Comparison of ENCODE assay signal across 8 cellular contexts in genomic region chr12:122872815-122873361, GRCh38. TPM values are rescaled to one million over a fixed set of nuclear protein-coding genes. Genes with fewer than 3 reads are reported as not detected.
DNase-seq lines count a peak whose midpoint lies in the region; ATAC-seq and TF ChIP-seq lines count a peak whose summit lies in the region.

No MANE protein-coding gene starts in this region.

- no peak for TF ChIP-seq POLR2A in breast epithelium (IDR thresholded peaks at IDR 0.05)

- H3K9ac ChIP-seq in mucosa of stomach (ENCODE audit: low read length): peak overlapping the region; percentile 64

- H3K27ac ChIP-seq in cardiac muscle cell: peak overlapping the region; percentile 73
- H3K27ac ChIP-seq in breast epithelium: peak overlapping the region; percentile 93 to 95
- peak overlapping the region; percentile 86 for H3K27ac ChIP-seq in upper lobe of right lung

- no peaks in the 10 kb centered on the region for H3K9me3 ChIP-seq in cardiac muscle cell (ENCODE audit: low read depth)
- H3K9me3 ChIP-seq in breast epithelium: no peaks in the 10 kb centered on the region
- H3K9me3 ChIP-seq in mucosa of stomach (ENCODE audit: control insufficient read depth, low read length): no peaks in the 10 kb centered on the region
- no peaks in the 10 kb centered on the region for H3K9me3 ChIP-seq in upper lobe of right lung

- H3K4me1 ChIP-seq in cardiac muscle cell (ENCODE audit: low read depth) (peaks cover 37% of the 10 kb centered on the region), breast epithelium (peaks cover 8 to 27% of the 10 kb centered on the region in 2 donors), mucosa of stomach (ENCODE audit: control insufficient read depth, insufficient read depth, low read length) (peaks cover 68% of the 10 kb centered on the region), upper lobe of right lung (peaks cover 68% of the 10 kb centered on the region)

- H3K27me3 ChIP-seq in cardiac muscle cell (no peaks in the 10 kb centered on the region), breast epithelium (no peaks in the 10 kb centered on the region), mucosa of stomach (ENCODE audit: control insufficient read depth, insufficient read depth, low read length) (no peaks in the 10 kb centered on the region), upper lobe of right lung (no peaks in the 10 kb centered on the region)

- DNase-seq in cardiac muscle cell (ENCODE audit: low read depth in 1 of 2, low spot score in 1 of 2) (no peak), left cardiac atrium (no peak), breast epithelium (ENCODE audit: low spot score in 2 of 2) (no peak), upper lobe of right lung (peak; percentile 40), globus pallidus (ENCODE audit: low spot score) (no peak)
- DNase-seq in activated CD8-positive, alpha-beta memory T cell treated with anti-CD3 and anti-CD28 coated beads for 24 hours: no peak

- intact Hi-C loops in left cardiac atrium (cut with DNase I): no loop called here
- intact Hi-C loops in breast epithelium (cut with DNase I; ENCODE audit: low total_unique reads): no loop called here
- intact Hi-C loops in upper lobe of right lung (cut with DNase I): no loop called here

- H3K36me3 ChIP-seq in cardiac muscle cell (peaks cover 11% of the 10 kb centered on the region), breast epithelium (no peaks in the 10 kb centered on the region), mucosa of stomach (ENCODE audit: control insufficient read depth, insufficient read depth, low read length) (peaks cover 7% of the 10 kb centered on the region), upper lobe of right lung (peaks cover 30% of the 10 kb centered on the region)

- ATAC-seq in left cardiac atrium: no peak
- ATAC-seq in upper lobe of right lung: peak; percentile 3
- ATAC-seq in GM18873 (IDR thresholded peaks at IDR 0.05; ENCODE audit: low FRiP score, unreplicated experiment): no peak

- TF ChIP-seq CTCF in cardiac muscle cell (IDR thresholded peaks at IDR 0.05; ENCODE audit: low read depth, low read length) (no peak), breast epithelium (IDR thresholded peaks at IDR 0.05) (no peak), upper lobe of right lung (IDR thresholded peaks at IDR 0.05) (no peak)

- H3K4me3 ChIP-seq in cardiac muscle cell: no peak overlapping the region
- peak overlapping the region in 1 of 3 donors; percentile 24 for H3K4me3 ChIP-seq in breast epithelium
- H3K4me3 ChIP-seq in mucosa of stomach (ENCODE audit: low read length): no peak overlapping the region
- no peak overlapping the region for H3K4me3 ChIP-seq in upper lobe of right lung

RNA-seq across cellular contexts. Expression of gene VPS37B, which starts 23.0 kb away (rescaled TPM):
- 47.3 and 52.1 TPM in 2 replicates for total RNA-seq in cardiac muscle cell
- 31.7 and 47.4 TPM in 2 replicates for polyA plus RNA-seq in cardiac muscle cell
- total RNA-seq in left cardiac atrium: 10 to 100 TPM; 20.5 to 22.7 TPM
- 10 to 100 TPM; 15.4 to 37.8 (median 34.4) TPM for total RNA-seq in breast epithelium
- 36.3 TPM for total RNA-seq in upper lobe of right lung

RNA-seq across cellular contexts. Expression of gene HIP1R, which starts 37.6 kb away (rescaled TPM):
- 36.1 and 38.4 TPM in 2 replicates for total RNA-seq in cardiac muscle cell
- 16.3 and 18.3 TPM in 2 replicates for polyA plus RNA-seq in cardiac muscle cell
- total RNA-seq in left cardiac atrium: 10 to 100 TPM; 24.9 to 38.9 TPM
- 10 to 100 TPM; 17.8 to 83.3 (median 49.5) TPM for total RNA-seq in breast epithelium
- total RNA-seq in upper lobe of right lung: 33.0 TPM
